In genomic region chr10:21811245-21811585, GRCh38 we compare ENCODE assay signal across 13 cellular contexts.
"Had no signal": no experiment of that assay in that cellular context is flagged by ENCODE, and none has a peak within 500 bp of the region (broad histone marks: within the 10 kb centered on the region; RNA-seq: fewer than 3 reads in every experiment).

No MANE protein-coding gene starts in this region.

- ATAC-seq: activated T-cell treated with anti-CD3 and anti-CD28 coated beads, Interleukin-2, amount 50 U/mL, for 72 hours; heart right ventricle; left ventricle myocardium superior; pancreas had no signal

- H3K4me1 ChIP-seq: pancreas had no signal

- H3K4me3 Mint-ChIP-seq: activated CD4-positive, alpha-beta memory T cell treated with anti-CD3 and anti-CD28 coated beads, Interleukin-2, amount 10 ng/mL, durations not matched to agents 7 days and 5 days; activated naive CD8-positive, alpha-beta T cell treated with anti-CD3 and anti-CD28 coated beads, Interleukin-2, amount 10 ng/mL, durations not matched to agents 7 days and 5 days; activated T-cell treated with anti-CD3 and anti-CD28 coated beads, Interleukin-2, amount 50 U/mL, for 72 hours had no signal

- H3K27ac ChIP-seq: ascending aorta, heart right ventricle, pancreas, VCaP had no signal

- FAIRE-seq: kidney, pancreas had no signal

- H3K4me3 ChIP-seq: ascending aorta, heart right ventricle, pancreas had no signal

- H3K27me3 ChIP-seq: ascending aorta, heart right ventricle, pancreas had no signal

- H3K9me3 Mint-ChIP-seq: activated CD4-positive, alpha-beta memory T cell treated with anti-CD3 and anti-CD28 coated beads, Interleukin-2, amount 10 ng/mL, durations not matched to agents 7 days and 5 days had no signal

- H3K27ac Mint-ChIP-seq: activated CD4-positive, alpha-beta memory T cell treated with anti-CD3 and anti-CD28 coated beads, Interleukin-2, amount 10 ng/mL, durations not matched to agents 7 days and 5 days; activated naive CD8-positive, alpha-beta T cell treated with anti-CD3 and anti-CD28 coated beads, Interleukin-2, amount 10 ng/mL, durations not matched to agents 7 days and 5 days; activated T-cell treated with anti-CD3 and anti-CD28 coated beads, Interleukin-2, amount 50 U/mL, for 72 hours had no signal

- H3K4me1 Mint-ChIP-seq: activated CD4-positive, alpha-beta memory T cell treated with anti-CD3 and anti-CD28 coated beads, Interleukin-2, amount 10 ng/mL, durations not matched to agents 7 days and 5 days had no signal

- H3K27me3 Mint-ChIP-seq: activated CD4-positive, alpha-beta memory T cell treated with anti-CD3 and anti-CD28 coated beads, Interleukin-2, amount 10 ng/mL, durations not matched to agents 7 days and 5 days; activated naive CD8-positive, alpha-beta T cell treated with anti-CD3 and anti-CD28 coated beads, Interleukin-2, amount 10 ng/mL, durations not matched to agents 7 days and 5 days had no signal

- DNase-seq: activated CD4-positive, alpha-beta memory T cell treated with anti-CD3 and anti-CD28 coated beads, Interleukin-2, amount 10 ng/mL, durations not matched to agents 7 days and 5 days; activated naive CD8-positive, alpha-beta T cell treated with anti-CD3 and anti-CD28 coated beads, Interleukin-2, amount 10 ng/mL, durations not matched to agents 7 days and 5 days; activated T-cell treated with anti-CD3 and anti-CD28 coated beads, Interleukin-2, amount 50 U/mL, for 72 hours; central memory CD4-positive, alpha-beta T cell; effector memory CD4-positive, alpha-beta T cell; foreskin melanocyte; heart right ventricle; kidney; left ventricle myocardium superior; pancreas; T-helper 1 cell had no signal

- H3K9me3 ChIP-seq: ascending aorta, pancreas had no signal

- H3K36me3 ChIP-seq: pancreas had no signal
